In the genomic region with DNA sequence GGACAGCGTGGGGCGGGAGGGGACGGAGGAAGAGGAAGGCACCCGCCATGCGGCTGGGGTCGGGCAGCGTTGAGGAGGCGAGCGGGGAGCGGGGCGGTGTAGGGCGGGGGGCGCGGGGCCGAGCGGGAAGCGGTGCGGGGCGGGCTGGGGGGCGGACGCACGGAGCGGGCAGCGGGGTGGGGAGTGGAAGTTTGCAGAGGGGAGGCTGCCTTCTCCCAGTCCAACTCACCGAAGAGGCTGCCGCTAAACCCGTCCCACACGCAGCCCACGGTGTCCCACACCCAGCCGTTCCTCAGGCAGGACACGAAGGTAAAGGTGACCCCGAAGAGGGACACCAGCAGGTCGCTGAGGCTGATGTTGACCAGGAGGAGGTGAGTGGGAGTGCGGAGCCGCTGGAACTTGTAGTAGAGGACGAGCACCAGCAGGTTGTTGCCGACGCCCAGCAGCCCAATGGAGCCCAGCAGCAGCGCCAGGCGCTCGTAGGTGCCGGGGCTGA, we compare ENCODE assay signal across 8 cellular contexts. TPM values are rescaled to one million over a fixed set of nuclear protein-coding genes. Genes with fewer than 3 reads are reported as not detected.
DNase-seq lines count a peak whose midpoint lies in the region; ATAC-seq, FAIRE-seq and TF ChIP-seq lines count a peak whose summit lies in the region.

No MANE protein-coding gene starts in this region.

- CTCF ChIA-PET in RWPE1 (lab: Yijun Ruan, JAX), result no interaction called here

- H3K9me3 ChIP-seq in astrocyte (ENCODE audit: insufficient read depth, low read depth, low read length), result no peaks in the 10 kb centered on the region

- H3K36me3 Mint-ChIP-seq in astrocyte (ENCODE audit: low read depth, unreplicated experiment), result no peaks in the 10 kb centered on the region

- peak overlapping the region; percentile 91 for H3K9ac ChIP-seq in astrocyte (ENCODE audit: low read length)

- H3K27ac Mint-ChIP-seq in astrocyte (ENCODE audit: unreplicated experiment), result peak overlapping the region; percentile 55

- peaks cover 2% of the 10 kb centered on the region for H3K9me3 Mint-ChIP-seq in astrocyte (ENCODE audit: unreplicated experiment)

- TF ChIP-seq CTCF in C4-2B (conservative IDR thresholded peaks at IDR 0.05), result no peak; the same call in 1 of the 2 replicates
- no peak for TF ChIP-seq CTCF in RWPE1 (conservative IDR thresholded peaks at IDR 0.05; ENCODE audit: low read depth)
- TF ChIP-seq CTCF in astrocyte (IDR thresholded peaks at IDR 0.05; ENCODE audit: insufficient read depth, low read depth, low read length), result no peak

- H3K79me2 ChIP-seq in astrocyte (ENCODE audit: insufficient read depth, low read length), result peaks cover 40% of the 10 kb centered on the region

- H3K27me3 Mint-ChIP-seq in astrocyte (ENCODE audit: low read depth, unreplicated experiment), result no peaks in the 10 kb centered on the region

- DNase-seq in RWPE1 (ENCODE audit: low spot score), result no peak
- DNase-seq in astrocyte (ENCODE audit: low read depth), result peak; percentile 22
- DNase-seq in stimulated activated CD4-positive, alpha-beta T cell treated with anti-CD3 and anti-CD28 coated beads, TNF-alpha, amount 100 ng/mL, for 4 hours (ENCODE audit: low read depth in 3 of 3), result peak; percentile 1 to 46 (median 12)
- no peak for DNase-seq in DMS 273 (lab: John Stamatoyannopoulos, UW; ENCODE audit: unreplicated experiment)

- peaks cover 18% of the 10 kb centered on the region for H4K20me1 ChIP-seq in astrocyte (ENCODE audit: insufficient read depth, low read length)

- H3K4me2 ChIP-seq in astrocyte (ENCODE audit: low read length), result peak overlapping the region; percentile 94

- FAIRE-seq in astrocyte (lab: Jason Lieb, UNC), result no peak

- peaks cover 16% of the 10 kb centered on the region for H3K4me1 ChIP-seq in astrocyte (ENCODE audit: insufficient read depth, low read length)

- peak overlapping the region; percentile 93 for H3K4me3 Mint-ChIP-seq in astrocyte (ENCODE audit: unreplicated experiment)

- H3K27ac ChIP-seq in C4-2B, result peak overlapping the region; percentile 75
- peak overlapping the region; percentile 84 for H3K27ac ChIP-seq in RWPE1
- H3K27ac ChIP-seq in astrocyte (ENCODE audit: low read depth, low read length), result peak overlapping the region; percentile 66
- H3K27ac ChIP-seq in layer of hippocampus (ENCODE audit: low read depth, low read length), result peak overlapping the region; percentile 61

- peaks cover 34% of the 10 kb centered on the region for H3K4me1 Mint-ChIP-seq in astrocyte (ENCODE audit: low read depth, unreplicated experiment)

- H2AFZ ChIP-seq in astrocyte (ENCODE audit: low read depth, low read length), result peak overlapping the region; percentile 95

- H3K27me3 ChIP-seq in astrocyte (ENCODE audit: insufficient read depth, low read length) (no peaks in the 10 kb centered on the region), layer of hippocampus (ENCODE audit: control insufficient read depth, insufficient read depth, low read length) (no peaks in the 10 kb centered on the region)

- H3K36me3 ChIP-seq in astrocyte (ENCODE audit: insufficient read depth, low read length), result peaks cover 6% of the 10 kb centered on the region

- peak overlapping the region; percentile 96 for H3K4me3 ChIP-seq in astrocyte (ENCODE audit: insufficient read depth, low read depth, low read length)

- ATAC-seq in GM19035 (IDR thresholded peaks at IDR 0.05; ENCODE audit: unreplicated experiment) (peak; percentile 50), HG03280 (IDR thresholded peaks at IDR 0.05; ENCODE audit: unreplicated experiment) (peak; percentile 55)

- POLR2A ChIA-PET in RWPE1 (lab: Yijun Ruan, JAX; ENCODE audit: low non-redundant PET), result interaction anchor here (0.6 to 1.0 kb wide), 2 partner anchors 28 to 49 kb away, joined by 3 to 7 read pairs; no protein-coding TSS in a partner anchor

RNA-seq across cellular contexts. Expression of a gene that starts 0.5 kb away (rescaled TPM):
- 16.6 and 22.6 TPM in 2 replicates for total RNA-seq in astrocyte

RNA-seq across cellular contexts. Expression of a gene that starts 0.5 kb away (rescaled TPM):
- 12.0 and 16.9 TPM in 2 replicates for total RNA-seq in astrocyte

RNA-seq across cellular contexts. Expression of a gene that starts 12.4 kb away (rescaled TPM):
- not detected in 2 replicates for total RNA-seq in astrocyte

Comparison
In these comparisons a context has a peak if more than half of its experiments do, and no peak if none do; other contexts are left out.
1. DNase-seq: peak in astrocyte (single experiment) and stimulated activated CD4-positive, alpha-beta T cell treated with anti-CD3 and anti-CD28 coated beads, TNF-alpha, amount 100 ng/mL, for 4 hours (3 of 3); none in RWPE1 (single experiment) and DMS 273 (single experiment).
2. Peak in every context shown above with its lines, with median percentiles within 50 percentile points of each other: H3K27ac ChIP-seq.